In genomic region chr7:78020131-78020873, GRCh38 we compare ENCODE assay signal across 8 cellular contexts.
DNase-seq lines count a peak whose midpoint lies in the region; ATAC-seq and TF ChIP-seq lines count a peak whose summit lies in the region.

No MANE protein-coding gene starts in this region.

- H3F3A ChIP-seq in PC-9 (ENCODE audit: insufficient read depth, low read depth): peaks cover 4% of the 10 kb centered on the region; the same call in 1 of the 2 replicates

- ATAC-seq in GM21825 (IDR thresholded peaks at IDR 0.05; ENCODE audit: unreplicated experiment): peak; percentile 48

- BruUV-seq in PC-9 (replicated peaks; lab: Mats Ljungman, UMichigan): TSS peak; percentile 77

- H2AFZ ChIP-seq in PC-9: peak overlapping the region; percentile 97

- H3K4me1 ChIP-seq in PC-9 (replicated peaks; ENCODE audit: insufficient read depth) (no peaks in the 10 kb centered on the region), left ventricle myocardium inferior (peaks cover 44% of the 10 kb centered on the region)

- TF ChIP-seq CTCF in PC-9 (conservative IDR thresholded peaks at IDR 0.05) (peak; percentile 77), left ventricle myocardium inferior (IDR thresholded peaks at IDR 0.05; ENCODE audit: borderline replicate concordance) (peak; percentile 80)

- H3K4me3 ChIP-seq in Jurkat, Clone E6-1 (ENCODE audit: low read length): peak overlapping the region; percentile 65
- H3K4me3 ChIP-seq in PC-9: peak overlapping the region; percentile 80; the same call in 1 of the 2 replicates
- H3K4me3 ChIP-seq in left ventricle myocardium inferior: peak overlapping the region; percentile 70

- no peaks in the 10 kb centered on the region for H3K9me3 ChIP-seq in PC-9 (ENCODE audit: insufficient read depth, low read depth)
- H3K9me3 ChIP-seq in left ventricle myocardium inferior (replicated peaks): no peaks in the 10 kb centered on the region

- H3K9me2 ChIP-seq in PC-9 (ENCODE audit: insufficient read depth): no peaks in the 10 kb centered on the region; the same call in 1 of the 2 replicates

- DNase-seq in NCI-H1436 (lab: John Stamatoyannopoulos, UW) (peak; percentile 51), NCI-H1436 treated with DMSO at 0.1 percent for 48 hours (lab: John Stamatoyannopoulos, UW) (no peak), PC-9 (peak; percentile 52 to 61), left ventricle myocardium inferior (no peak), pons (ENCODE audit: low spot score) (peak; percentile 94)
- peak; percentile 57 for DNase-seq in Jurkat, Clone E6-1 (ENCODE audit: low read depth, low spot score)

- intact Hi-C loops in PC-9 (cut with micrococcal nuclease; ENCODE audit: unreplicated experiment): loop anchor here (1.0 to 10.0 kb wide), 8 partner anchors 30 to 1157 kb away; no protein-coding TSS in a partner anchor
- intact Hi-C loops in left ventricle myocardium inferior (cut with micrococcal nuclease): no loop called here

- H3K79me2 ChIP-seq in PC-9 (ENCODE audit: low read depth): no peaks in the 10 kb centered on the region

- CTCF ChIA-PET in PC-9 (lab: Charles Lee): interaction anchor here (0.5 to 0.9 kb wide), 6 partner anchors 16 to 432 kb away, joined by 3 to 4 read pairs (median 4); no protein-coding TSS in a partner anchor

- H3K27ac ChIP-seq in PC-9 (no peak overlapping the region), angular gyrus (ENCODE audit: low read depth, low read length) (peak overlapping the region; percentile 35), left ventricle myocardium inferior (replicated peaks) (peak overlapping the region; percentile 97)

- H3K36me3 ChIP-seq in PC-9 (ENCODE audit: low read depth): no peaks in the 10 kb centered on the region
- H3K36me3 ChIP-seq in left ventricle myocardium inferior: no peaks in the 10 kb centered on the region

- POLR2A ChIA-PET in PC-9 (lab: Charles Lee; ENCODE audit: unreplicated experiment): interaction anchor here (0.5 to 0.6 kb wide), 2 partner anchors 67 to 1705 kb away, joined by 3 read pairs; no protein-coding TSS in a partner anchor

- peak overlapping the region; percentile 83 for H3K4me2 ChIP-seq in PC-9

- H3K27me3 ChIP-seq in PC-9 (ENCODE audit: insufficient read depth, low read depth) (peaks cover 21% of the 10 kb centered on the region; the same call in 1 of the 2 replicates), left ventricle myocardium inferior (ENCODE audit: low read depth) (no peaks in the 10 kb centered on the region)

- no peaks in the 10 kb centered on the region for H4K20me1 ChIP-seq in PC-9 (ENCODE audit: insufficient read depth)

Comparison
In these comparisons a context has a peak if more than half of its experiments do, and no peak if none do; other contexts are left out.
1. DNase-seq: peak in NCI-H1436 (single experiment), Jurkat, Clone E6-1 (single experiment), PC-9 (2 of 2) and pons (single experiment); none in NCI-H1436 treated with DMSO at 0.1 percent for 48 hours (single experiment) and left ventricle myocardium inferior (single experiment).
2. Peak in every context shown above with its lines, with median percentiles within 50 percentile points of each other: H3K4me3 ChIP-seq.